Comparison of ENCODE assay signal across 1 cellular context in genomic region chr22:19912236-19912999, GRCh38.
TF ChIP-seq lines count a peak whose summit lies in the region.

No MANE protein-coding gene starts in this region.

TF ChIP-seq in K562, 482 proteins besides CTCF, POLR2A, EP300 and RAD21 (continued from another document):
- TF ChIP-seq AFF4 (CRISPR knock-in tag; IDR thresholded peaks at IDR 0.05) (no peak), SIRT6 (IDR thresholded peaks at IDR 0.05; ENCODE audit: low read depth, low read length) (no peak), NONO (IDR thresholded peaks at IDR 0.05; ENCODE audit: low read depth in 2 of 2, low read length in 1 of 2) (0 out of 4 replicates have a peak, but pooled peaks of 1 of the 2 experiments have one; percentile 33), HDGF (IDR thresholded peaks at IDR 0.05) (no peak), ZNF143 (CRISPR knock-in tag; IDR thresholded peaks at IDR 0.05) (no peak), MAZ (CRISPR knock-in tag; conservative IDR thresholded peaks at IDR 0.05 in 1 of 2, IDR thresholded peaks at IDR 0.05 in 1 of 2) (no peak), BCL6 (CRISPR knock-in tag; IDR thresholded peaks at IDR 0.05) (no peak), MLX (CRISPR knock-in tag; conservative IDR thresholded peaks at IDR 0.05) (peak in 1 of 2 experiments; percentile 53; a peak in 1 of 4 replicates), SETDB1 (IDR thresholded peaks at IDR 0.05; ENCODE audit: low read length) (no peak), MYC (IDR thresholded peaks at IDR 0.05; ENCODE audit: low read depth, low read length) (0 out of 2 replicates have a peak, but pooled peaks have one; percentile 13), MYC (CRISPR knock-in tag; IDR thresholded peaks at IDR 0.05; ENCODE audit: borderline replicate concordance, low read depth) (no peak), RBM14 (IDR thresholded peaks at IDR 0.05; ENCODE audit: borderline replicate concordance, insufficient read depth, low read depth, low read length) (no peak), ZNF146 (CRISPR knock-in tag; IDR thresholded peaks at IDR 0.05; ENCODE audit: unreplicated experiment) (no peak), POLR2G (IDR thresholded peaks at IDR 0.05; ENCODE audit: low read depth, low read length) (0 out of 2 replicates have a peak, but pooled peaks have one; percentile 36), ATF1 (CRISPR knock-in tag; IDR thresholded peaks at IDR 0.05) (no peak), ATF1 (tag; IDR thresholded peaks at IDR 0.05) (no peak), ZNF263 (CRISPR knock-in tag; IDR thresholded peaks at IDR 0.05; ENCODE audit: borderline replicate concordance) (no peak), PHF8 (IDR thresholded peaks at IDR 0.05; ENCODE audit: borderline replicate concordance, low read length) (no peak), NBN (IDR thresholded peaks at IDR 0.05; ENCODE audit: low read depth) (no peak), PCBP1 (IDR thresholded peaks at IDR 0.05; ENCODE audit: low read depth, low read length, poor library complexity, severe bottlenecking) (no peak), PURB (CRISPR knock-in tag; IDR thresholded peaks at IDR 0.05; ENCODE audit: low read depth) (no peak), ZEB2 (IDR thresholded peaks at IDR 0.05) (no peak), HIVEP1 (CRISPR knock-in tag; IDR thresholded peaks at IDR 0.05) (no peak), NFE2L1 (tag; IDR thresholded peaks at IDR 0.05; ENCODE audit: borderline replicate concordance, low read depth) (no peak), MCM2 (IDR thresholded peaks at IDR 0.05; ENCODE audit: low read depth) (no peak), TAF1 (IDR thresholded peaks at IDR 0.05; ENCODE audit: control insufficient read depth, extremely low read depth, insufficient read depth, low read length, severe bottlenecking) (no peak), POLR3G (IDR thresholded peaks at IDR 0.05; ENCODE audit: extremely low read depth, insufficient read length, insufficient replicate concordance) (no peak), ZBTB40 (IDR thresholded peaks at IDR 0.05) (no peak), ZBTB40 (CRISPR knock-in tag; IDR thresholded peaks at IDR 0.05) (peak; percentile 38; the same call in 1 of the 2 replicates), ZNF133 (CRISPR knock-in tag; IDR thresholded peaks at IDR 0.05) (no peak), ZNF282 (CRISPR knock-in tag; IDR thresholded peaks at IDR 0.05) (no peak), PRDM10 (IDR thresholded peaks at IDR 0.05; ENCODE audit: partially characterized antibody) (no peak), RBBP5 (IDR thresholded peaks at IDR 0.05; ENCODE audit: borderline replicate concordance, insufficient read depth, low read length, poor library complexity, severe bottlenecking) (no peak), ELK1 (CRISPR knock-in tag; IDR thresholded peaks at IDR 0.05) (no peak), KLF13 (tag; IDR thresholded peaks at IDR 0.05; ENCODE audit: borderline replicate concordance, low read depth) (peak; percentile 37; the same call in 1 of the 2 replicates), BRD4 (IDR thresholded peaks at IDR 0.05) (no peak), HDAC6 (IDR thresholded peaks at IDR 0.05; ENCODE audit: low read depth, low read length) (0 out of 2 replicates have a peak, but pooled peaks have one; percentile 16)
TF ChIP-seq in K562: peak in this region for 11.
